Comparison of ENCODE assay signal across 1 cellular context in the genomic region with DNA sequence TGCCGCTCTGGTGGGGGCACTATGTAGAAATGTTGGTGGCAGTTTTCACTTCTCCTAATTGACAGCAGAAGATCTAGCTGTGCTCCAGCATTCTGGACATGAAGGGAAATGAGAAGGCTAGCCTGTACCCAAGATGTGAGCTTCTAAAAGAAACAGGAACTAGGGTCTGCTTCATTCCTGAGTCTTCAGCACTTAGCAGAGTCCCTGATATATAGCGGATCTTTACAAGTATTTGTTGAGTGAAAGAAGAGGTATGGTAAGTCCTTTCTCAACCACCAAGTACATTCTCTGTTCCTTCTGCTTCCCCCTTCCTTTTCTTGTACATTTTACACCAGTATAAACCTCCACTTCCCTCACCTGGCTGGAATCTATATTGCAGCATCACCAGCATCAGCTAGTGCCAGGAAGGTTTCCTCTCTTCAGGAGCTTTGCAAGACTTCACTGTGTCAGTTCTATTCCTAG.
TF ChIP-seq lines count a peak whose summit lies in the region.

No MANE protein-coding gene starts in this region.

TF ChIP-seq in GM23338, 12 proteins besides CTCF, POLR2A, EP300 and RAD21 (continued from another document):
- TF ChIP-seq, protein P1, sequence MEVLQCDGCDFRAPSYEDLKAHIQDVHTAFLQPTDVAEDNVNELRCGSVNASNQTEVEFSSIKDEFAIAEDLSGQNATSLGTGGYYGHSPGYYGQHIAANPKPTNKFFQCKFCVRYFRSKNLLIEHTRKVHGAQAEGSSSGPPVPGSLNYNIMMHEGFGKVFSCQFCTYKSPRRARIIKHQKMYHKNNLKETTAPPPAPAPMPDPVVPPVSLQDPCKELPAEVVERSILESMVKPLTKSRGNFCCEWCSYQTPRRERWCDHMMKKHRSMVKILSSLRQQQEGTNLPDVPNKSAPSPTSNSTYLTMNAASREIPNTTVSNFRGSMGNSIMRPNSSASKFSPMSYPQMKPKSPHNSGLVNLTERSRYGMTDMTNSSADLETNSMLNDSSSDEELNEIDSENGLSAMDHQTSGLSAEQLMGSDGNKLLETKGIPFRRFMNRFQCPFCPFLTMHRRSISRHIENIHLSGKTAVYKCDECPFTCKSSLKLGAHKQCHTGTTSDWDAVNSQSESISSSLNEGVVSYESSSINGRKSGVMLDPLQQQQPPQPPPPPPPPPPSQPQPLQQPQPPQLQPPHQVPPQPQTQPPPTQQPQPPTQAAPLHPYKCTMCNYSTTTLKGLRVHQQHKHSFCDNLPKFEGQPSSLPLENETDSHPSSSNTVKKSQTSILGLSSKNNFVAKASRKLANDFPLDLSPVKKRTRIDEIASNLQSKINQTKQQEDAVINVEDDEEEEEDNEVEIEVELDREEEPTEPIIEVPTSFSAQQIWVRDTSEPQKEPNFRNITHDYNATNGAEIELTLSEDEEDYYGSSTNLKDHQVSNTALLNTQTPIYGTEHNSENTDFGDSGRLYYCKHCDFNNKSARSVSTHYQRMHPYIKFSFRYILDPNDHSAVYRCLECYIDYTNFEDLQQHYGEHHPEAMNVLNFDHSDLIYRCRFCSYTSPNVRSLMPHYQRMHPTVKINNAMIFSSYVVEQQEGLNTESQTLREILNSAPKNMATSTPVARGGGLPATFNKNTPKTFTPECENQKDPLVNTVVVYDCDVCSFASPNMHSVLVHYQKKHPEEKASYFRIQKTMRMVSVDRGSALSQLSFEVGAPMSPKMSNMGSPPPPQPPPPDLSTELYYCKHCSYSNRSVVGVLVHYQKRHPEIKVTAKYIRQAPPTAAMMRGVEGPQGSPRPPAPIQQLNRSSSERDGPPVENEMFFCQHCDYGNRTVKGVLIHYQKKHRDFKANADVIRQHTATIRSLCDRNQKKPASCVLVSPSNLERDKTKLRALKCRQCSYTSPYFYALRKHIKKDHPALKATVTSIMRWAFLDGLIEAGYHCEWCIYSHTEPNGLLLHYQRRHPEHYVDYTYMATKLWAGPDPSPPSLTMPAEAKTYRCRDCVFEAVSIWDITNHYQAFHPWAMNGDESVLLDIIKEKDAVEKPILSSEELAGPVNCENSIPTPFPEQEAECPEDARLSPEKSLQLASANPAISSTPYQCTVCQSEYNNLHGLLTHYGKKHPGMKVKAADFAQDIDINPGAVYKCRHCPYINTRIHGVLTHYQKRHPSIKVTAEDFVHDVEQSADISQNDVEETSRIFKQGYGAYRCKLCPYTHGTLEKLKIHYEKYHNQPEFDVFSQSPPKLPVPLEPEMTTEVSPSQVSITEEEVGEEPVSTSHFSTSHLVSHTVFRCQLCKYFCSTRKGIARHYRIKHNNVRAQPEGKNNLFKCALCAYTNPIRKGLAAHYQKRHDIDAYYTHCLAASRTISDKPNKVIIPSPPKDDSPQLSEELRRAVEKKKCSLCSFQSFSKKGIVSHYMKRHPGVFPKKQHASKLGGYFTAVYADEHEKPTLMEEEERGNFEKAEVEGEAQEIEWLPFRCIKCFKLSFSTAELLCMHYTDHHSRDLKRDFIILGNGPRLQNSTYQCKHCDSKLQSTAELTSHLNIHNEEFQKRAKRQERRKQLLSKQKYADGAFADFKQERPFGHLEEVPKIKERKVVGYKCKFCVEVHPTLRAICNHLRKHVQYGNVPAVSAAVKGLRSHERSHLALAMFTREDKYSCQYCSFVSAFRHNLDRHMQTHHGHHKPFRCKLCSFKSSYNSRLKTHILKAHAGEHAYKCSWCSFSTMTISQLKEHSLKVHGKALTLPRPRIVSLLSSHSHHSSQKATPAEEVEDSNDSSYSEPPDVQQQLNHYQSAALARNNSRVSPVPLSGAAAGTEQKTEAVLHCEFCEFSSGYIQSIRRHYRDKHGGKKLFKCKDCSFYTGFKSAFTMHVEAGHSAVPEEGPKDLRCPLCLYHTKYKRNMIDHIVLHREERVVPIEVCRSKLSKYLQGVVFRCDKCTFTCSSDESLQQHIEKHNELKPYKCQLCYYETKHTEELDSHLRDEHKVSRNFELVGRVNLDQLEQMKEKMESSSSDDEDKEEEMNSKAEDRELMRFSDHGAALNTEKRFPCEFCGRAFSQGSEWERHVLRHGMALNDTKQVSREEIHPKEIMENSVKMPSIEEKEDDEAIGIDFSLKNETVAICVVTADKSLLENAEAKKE (CRISPR knock-in tag; IDR thresholded peaks at IDR 0.05) = no peak
- TF ChIP-seq JUNB (IDR thresholded peaks at IDR 0.05; ENCODE audit: unreplicated experiment) (no peak), ZNF114 (CRISPR knock-in tag; IDR thresholded peaks at IDR 0.05) (no peak), CREB1 (CRISPR knock-in tag; IDR thresholded peaks at IDR 0.05; ENCODE audit: low read depth) (no peak), EZH2 (IDR thresholded peaks at IDR 0.05; ENCODE audit: low read depth, unreplicated experiment) (no peak), STAT1 (IDR thresholded peaks at IDR 0.05; ENCODE audit: unreplicated experiment) (no peak)
TF ChIP-seq in GM23338: peak in this region for 0.
